23 cellular contexts compared by ENCODE assay signal in genomic region chr2:119630121-119630520, GRCh38.
"Had no signal": no experiment of that assay in that cellular context is flagged by ENCODE, and none has a peak within 500 bp of the region (broad histone marks: within the 10 kb centered on the region; RNA-seq: fewer than 3 reads in every experiment).

No MANE protein-coding gene starts in this region.

- DNase-seq: activated CD4-positive, CD25-positive, alpha-beta regulatory T cell treated with anti-CD3 and anti-CD28 coated beads, Interleukin-2, amount 50 U/mL, for 72 hours; activated CD8-positive, alpha-beta memory T cell treated with anti-CD3 and anti-CD28 coated beads for 24 hours; activated CD8-positive, alpha-beta memory T cell treated with anti-CD3 and anti-CD28 coated beads, Interleukin-2, amount 50 U/mL, for 48 hours; activated effector memory CD4-positive, alpha-beta T cell treated with Interleukin-2 at 50 U/mL for 16 hours; activated naive CD4-positive, alpha-beta T cell treated with anti-CD3 and anti-CD28 coated beads, Interleukin-2, amount 10 ng/mL, durations not matched to agents 7 days and 5 days; activated T-cell treated with anti-CD3 and anti-CD28 coated beads, Interleukin-2, amount 50 U/mL, for 48 hours; aorta; brain microvascular endothelial cell; central memory CD4-positive, alpha-beta T cell; endodermal cell; foreskin fibroblast; left ventricle myocardium superior; mesenchymal stem cell; naive thymus-derived CD4-positive, alpha-beta T cell; pancreas; right lobe of liver; small intestine; stimulated activated CD4-positive, alpha-beta T cell treated with anti-CD3 and anti-CD28 coated beads, Interleukin-15, amount 100 ng/mL, for 24 hours; stimulated activated CD4-positive, alpha-beta T cell treated with anti-CD3 and anti-CD28 coated beads, Interleukin-2, amount 100 ng/mL, for 48 hours; testis; upper lobe of right lung had no signal

- H3K4me1 ChIP-seq: pancreas, right lobe of liver, testis, upper lobe of right lung had no signal

- H3K4me3 ChIP-seq: pancreas, right lobe of liver, testis, upper lobe of right lung had no signal

- H3K36me3 ChIP-seq: brain microvascular endothelial cell, right lobe of liver, upper lobe of right lung had no signal

- ATAC-seq: left ventricle myocardium superior; naive thymus-derived CD4-positive, alpha-beta T cell; pancreas; right lobe of liver; upper lobe of right lung had no signal

- H3K27ac ChIP-seq: brain microvascular endothelial cell, epithelial cell of prostate, pancreas, right lobe of liver, testis, upper lobe of right lung, VCaP had no signal

- H3K27me3 ChIP-seq: brain microvascular endothelial cell, pancreas, right lobe of liver, testis, upper lobe of right lung had no signal

- H3K9me3 ChIP-seq: pancreas, right lobe of liver, testis, upper lobe of right lung had no signal
